ENCODE assay signal across 14 cellular contexts in the genomic region with DNA sequence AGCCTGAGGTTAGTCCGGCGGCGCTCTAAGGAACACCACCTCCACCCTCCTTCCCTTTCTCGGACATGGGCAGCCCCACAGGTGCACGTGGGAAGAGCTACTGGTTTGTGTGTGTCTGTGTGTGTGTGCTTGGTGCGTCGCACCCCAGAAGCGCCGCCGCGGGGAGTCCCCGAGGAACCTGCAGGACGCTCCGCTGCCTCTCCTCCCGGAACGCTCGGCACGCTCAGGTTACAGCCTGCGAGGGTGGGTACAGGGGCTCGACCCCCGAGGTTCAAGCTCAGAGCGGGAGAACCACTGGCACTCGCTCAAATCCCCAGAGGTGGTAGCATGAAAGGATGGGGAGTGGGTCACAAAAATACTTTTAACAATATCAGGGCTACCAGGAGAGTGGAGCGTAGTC. TPM values are rescaled to one million over a fixed set of nuclear protein-coding genes. Genes with fewer than 3 reads are reported as not detected.
DNase-seq lines count a peak whose midpoint lies in the region; ATAC-seq and TF ChIP-seq lines count a peak whose summit lies in the region.
"Had no signal": no experiment of that assay in that cellular context is flagged by ENCODE, and none has a peak within 500 bp of the region (broad histone marks: within the 10 kb centered on the region; RNA-seq: fewer than 3 reads in every experiment).

No MANE protein-coding gene starts in this region.

- H3K4me3 ChIP-seq in left ventricle myocardium inferior (peak overlapping the region; percentile 62), NT2/D1 (ENCODE audit: insufficient read length, low read depth) (peak overlapping the region; percentile 67), tibial nerve (peak overlapping the region in 3 of 4 donors; percentile 37 to 53 (median 49)), right lobe of liver (no peak overlapping the region)
- H3K4me3 ChIP-seq: lower lobe of right lung had no signal

- H3K9me3 ChIP-seq in left ventricle myocardium inferior (replicated peaks): no peaks in the 10 kb centered on the region
- no peaks in the 10 kb centered on the region for H3K9me3 ChIP-seq in NT2/D1 (ENCODE audit: insufficient read depth, low read length)
- H3K9me3 ChIP-seq in tibial nerve: no peaks in the 10 kb centered on the region
- no peaks in the 10 kb centered on the region for H3K9me3 ChIP-seq in right lobe of liver
- H3K9me3 ChIP-seq: lower lobe of right lung had no signal

- H3K36me3 ChIP-seq in left ventricle myocardium inferior: no peaks in the 10 kb centered on the region
- H3K36me3 ChIP-seq in NT2/D1 (ENCODE audit: insufficient read depth, insufficient read length, low read length): peaks cover 6% of the 10 kb centered on the region
- no peaks in the 10 kb centered on the region for H3K36me3 ChIP-seq in tibial nerve
- no peaks in the 10 kb centered on the region for H3K36me3 ChIP-seq in right lobe of liver
- H3K36me3 ChIP-seq: lower lobe of right lung had no signal

- peak overlapping the region; percentile 61 for H3K9ac ChIP-seq in NT2/D1 (ENCODE audit: insufficient read length, low read depth)

- H3K4me1 ChIP-seq in left ventricle myocardium inferior (peaks cover 27% of the 10 kb centered on the region), NT2/D1 (ENCODE audit: insufficient read depth, insufficient read length) (peaks cover 2% of the 10 kb centered on the region), tibial nerve (peaks cover 0 to 44% (median 9%) of the 10 kb centered on the region in 4 donors), right lobe of liver (peaks cover 0 to 9% (median 0%) of the 10 kb centered on the region in 4 donors)
- H3K4me1 ChIP-seq: foreskin keratinocyte, lower lobe of right lung had no signal

- TF ChIP-seq EP300 in tibial nerve (IDR thresholded peaks at IDR 0.05): no peak

- ATAC-seq in left cardiac atrium (no peak), GM21723 (IDR thresholded peaks at IDR 0.05; ENCODE audit: unreplicated experiment) (no peak), right lobe of liver (no peak)
- ATAC-seq: activated naive CD8-positive, alpha-beta T cell treated with anti-CD3 and anti-CD28 coated beads, Interleukin-2, amount 50 U/mL, for 24 hours; foreskin keratinocyte; lower lobe of right lung had no signal

- TF ChIP-seq POLR2A in tibial nerve (IDR thresholded peaks at IDR 0.05) (no peak), right lobe of liver (IDR thresholded peaks at IDR 0.05) (no peak)

- WGBS in tibial nerve, 2 donors: 15 to 17% methylated on average over 13 to 24 of the region's 24 CpGs
- 22% methylated on average over 6 of the region's 24 CpGs for WGBS in right lobe of liver (ENCODE audit: insufficient coverage, low coverage, low lambda C conversion rate, missing lambda C conversion rate)

- H3K27ac ChIP-seq in left ventricle myocardium inferior (replicated peaks): no peak overlapping the region
- H3K27ac ChIP-seq in tibial nerve: no peak overlapping the region
- H3K27ac ChIP-seq in right lobe of liver: no peak overlapping the region
- H3K27ac ChIP-seq: foreskin keratinocyte, lower lobe of right lung had no signal

- H3K27me3 ChIP-seq in left ventricle myocardium inferior (ENCODE audit: low read depth) (peaks cover 97% of the 10 kb centered on the region), NT2/D1 (ENCODE audit: insufficient read depth, insufficient read length) (peaks cover 31% of the 10 kb centered on the region), tibial nerve (peaks cover 0 to 55% of the 10 kb centered on the region in 2 donors), right lobe of liver (peaks cover 0 to 19% of the 10 kb centered on the region in 2 donors)

- DNase-seq in left ventricle myocardium inferior: no peak
- DNase-seq in left cardiac atrium: no peak
- no peak for DNase-seq in NT2/D1 (ENCODE audit: low read depth, low spot score)
- peak; percentile 4 for DNase-seq in inferior parietal cortex (ENCODE audit: extremely low spot score)
- no peak for DNase-seq in tibial nerve (ENCODE audit: low spot score in 2 of 2)
- DNase-seq in right lobe of liver: no peak
- no peak for DNase-seq in stimulated activated CD4-positive, alpha-beta T cell treated with anti-CD3 and anti-CD28 coated beads, Interleukin-1b, Interleukin-23, amount 100 ng/mL, for 48 hours
- DNase-seq: activated CD8-positive, alpha-beta memory T cell treated with anti-CD3 and anti-CD28 coated beads, Interleukin-2, amount 50 U/mL, for 48 hours; activated naive CD8-positive, alpha-beta T cell treated with anti-CD3 and anti-CD28 coated beads, Interleukin-2, amount 50 U/mL, for 24 hours; AML-193; foreskin keratinocyte; lower lobe of right lung; occipital lobe had no signal

- TF ChIP-seq CTCF in left ventricle myocardium inferior (IDR thresholded peaks at IDR 0.05; ENCODE audit: borderline replicate concordance) (no peak), tibial nerve (IDR thresholded peaks at IDR 0.05) (no peak), right lobe of liver (IDR thresholded peaks at IDR 0.05) (no peak)

- intact Hi-C loops in left ventricle myocardium inferior (cut with micrococcal nuclease): no loop called here
- intact Hi-C loops in left cardiac atrium (cut with DNase I): loop anchor here in 1 of 2 donors (5.0 kb wide), 2 partner anchors 251 to 341 kb away; no protein-coding TSS in a partner anchor
- intact Hi-C loops in right lobe of liver (cut with DNase I): no loop called here

RNA-seq across cellular contexts. Expression of gene ASTN2, which starts 2.0 kb away (rescaled TPM):
- total RNA-seq in left ventricle myocardium inferior (6.1 TPM), left cardiac atrium (10 to 100 TPM; 16.8 to 31.3 TPM), tibial nerve (10 to 100 TPM in 3 of 4 donors, 1 to 10 TPM in 1; 9.0 to 14.9 (median 12.3) TPM), right lobe of liver (1 to 10 TPM in 5 of 6 experiments, under 1 TPM in 1; 0.91 to 3.1 (median 2.5) TPM)

Comparison
In these comparisons a context has a peak if more than half of its experiments do, and no peak if none do; other contexts are left out.
1. H3K4me3 ChIP-seq: peak in left ventricle myocardium inferior (single experiment), NT2/D1 (single experiment) and tibial nerve (3 of 4); none in right lobe of liver (0 of 3).